17 cellular contexts compared by ENCODE assay signal in genomic region chr4:97432551-97432950, GRCh38.
"Had no signal": no experiment of that assay in that cellular context is flagged by ENCODE, and none has a peak within 500 bp of the region (broad histone marks: within the 10 kb centered on the region; RNA-seq: fewer than 3 reads in every experiment).

No MANE protein-coding gene starts in this region.

- H3K36me3 Mint-ChIP-seq: stimulated activated naive B cell treated with anti-CD40 and anti-IgM and Interleukin-4, amounts not matched to agents 10 μg/mL and 1 μg/mL and 100 μg/mL, for 72 hours had no signal

- H3K27me3 Mint-ChIP-seq: natural killer cell treated with Interleukin-12 subunit alpha and Interleukin-12 subunit beta and Interleukin-15 and Interleukin-18, amount 100 ng/mL, for 72 hours; stimulated activated naive B cell treated with anti-CD40 and anti-IgM and Interleukin-4, amounts not matched to agents 10 μg/mL and 1 μg/mL and 100 μg/mL, for 72 hours; stimulated activated naive CD8-positive, alpha-beta T cell treated with anti-CD3 and anti-CD28 coated beads, Interleukin-15, amount 100 ng/mL, for 72 hours had no signal

- H3K4me1 Mint-ChIP-seq: neural progenitor cell; stimulated activated naive B cell treated with anti-CD40 and anti-IgM and Interleukin-4, amounts not matched to agents 10 μg/mL and 1 μg/mL and 100 μg/mL, for 72 hours; stimulated activated naive CD8-positive, alpha-beta T cell treated with anti-CD3 and anti-CD28 coated beads, Interleukin-15, amount 100 ng/mL, for 72 hours had no signal

- DNase-seq: cortex of kidney; dorsolateral prefrontal cortex; effector CD8-positive, alpha-beta T cell; heart right ventricle; hypothalamus; left colon; left ventricle myocardium superior; mesenchymal stem cell; midbrain; retina; stimulated activated CD4-positive, alpha-beta T cell treated with anti-CD3 and anti-CD28 coated beads, Interleukin-2, amount 100 ng/mL, for 24 hours; stimulated activated CD4-positive, alpha-beta T cell treated with anti-CD3 and anti-CD28 coated beads, Interleukin-4, amount 100 ng/mL, for 4 hours; stimulated activated naive B cell treated with anti-CD40 and anti-IgM and Interleukin-4, amounts not matched to agents 10 μg/mL and 1 μg/mL and 100 μg/mL, for 72 hours; stimulated activated naive CD8-positive, alpha-beta T cell treated with anti-CD3 and anti-CD28 coated beads, Interleukin-15, amount 100 ng/mL, for 72 hours; transverse colon had no signal

- H3K4me3 Mint-ChIP-seq: natural killer cell treated with Interleukin-12 subunit alpha and Interleukin-12 subunit beta and Interleukin-15 and Interleukin-18, amount 100 ng/mL, for 72 hours; neural progenitor cell; stimulated activated naive B cell treated with anti-CD40 and anti-IgM and Interleukin-4, amounts not matched to agents 10 μg/mL and 1 μg/mL and 100 μg/mL, for 72 hours; stimulated activated naive CD8-positive, alpha-beta T cell treated with anti-CD3 and anti-CD28 coated beads, Interleukin-15, amount 100 ng/mL, for 72 hours had no signal

- H3K27ac Mint-ChIP-seq: natural killer cell treated with Interleukin-12 subunit alpha and Interleukin-12 subunit beta and Interleukin-15 and Interleukin-18, amount 100 ng/mL, for 72 hours; neural progenitor cell; stimulated activated naive B cell treated with anti-CD40 and anti-IgM and Interleukin-4, amounts not matched to agents 10 μg/mL and 1 μg/mL and 100 μg/mL, for 72 hours; stimulated activated naive CD8-positive, alpha-beta T cell treated with anti-CD3 and anti-CD28 coated beads, Interleukin-15, amount 100 ng/mL, for 72 hours had no signal
